In genomic region chr1:2235300-2235998, GRCh38 we compare ENCODE assay signal across 11 cellular contexts. TPM values are rescaled to one million over a fixed set of nuclear protein-coding genes. Genes with fewer than 3 reads are reported as not detected.
DNase-seq lines count a peak whose midpoint lies in the region; ATAC-seq and TF ChIP-seq lines count a peak whose summit lies in the region.
"Had no signal": no experiment of that assay in that cellular context is flagged by ENCODE, and none has a peak within 500 bp of the region (broad histone marks: within the 10 kb centered on the region; RNA-seq: fewer than 3 reads in every experiment).

No MANE protein-coding gene starts in this region.

- H3K4me1 Mint-ChIP-seq in dendritic cell treated with granulocyte-macrophage colony-stimulating factor and Interleukin-4, amounts not matched to agents 40 ng/mL and 50 ng/mL, for 4 days (ENCODE audit: low read depth) = peaks cover 98% of the 10 kb centered on the region
- peaks cover 73% of the 10 kb centered on the region for H3K4me1 Mint-ChIP-seq in neural progenitor cell

- no peak overlapping the region for H3K4ac ChIP-seq in neuronal stem cell (ENCODE audit: low read length)

- TF ChIP-seq CTCF in neural progenitor cell (IDR thresholded peaks at IDR 0.05) = no peak

- H3K9ac ChIP-seq in neural progenitor cell = no peak overlapping the region
- H3K9ac ChIP-seq in neuronal stem cell (ENCODE audit: low read depth, low read length, poor library complexity) = no peak overlapping the region

- H2AFZ ChIP-seq in neural progenitor cell (replicated peaks) (no peak overlapping the region), neuronal stem cell (ENCODE audit: low read length) (no peak overlapping the region)

- peaks cover 92% of the 10 kb centered on the region for H3K36me3 Mint-ChIP-seq in dendritic cell treated with granulocyte-macrophage colony-stimulating factor and Interleukin-4, amounts not matched to agents 40 ng/mL and 50 ng/mL, for 4 days (ENCODE audit: low read depth)
- H3K36me3 Mint-ChIP-seq in neural progenitor cell = peaks cover 10% of the 10 kb centered on the region

- no peak overlapping the region for H2BK5ac ChIP-seq in neuronal stem cell (ENCODE audit: low read length)

- ATAC-seq in Right ventricle myocardium superior (ENCODE audit: poor library complexity) (no peak), HG02970 (IDR thresholded peaks at IDR 0.05; ENCODE audit: low FRiP score, unreplicated experiment) (no peak), HG03175 (IDR thresholded peaks at IDR 0.05; ENCODE audit: unreplicated experiment) (no peak)

- H4K8ac ChIP-seq in neuronal stem cell (ENCODE audit: low read depth, low read length) = no peak overlapping the region

- H2BK120ac ChIP-seq in neuronal stem cell (ENCODE audit: low read depth, low read length) = no peak overlapping the region

- H3K27me3 Mint-ChIP-seq in dendritic cell treated with granulocyte-macrophage colony-stimulating factor and Interleukin-4, amounts not matched to agents 40 ng/mL and 50 ng/mL, for 4 days = peaks cover 2% of the 10 kb centered on the region
- no peaks in the 10 kb centered on the region for H3K27me3 Mint-ChIP-seq in neural progenitor cell (ENCODE audit: insufficient read depth, low read depth)

- H2AK5ac ChIP-seq in neuronal stem cell (ENCODE audit: low read depth, low read length) = no peak overlapping the region

- peaks cover 12% of the 10 kb centered on the region for H3F3A ChIP-seq in neural progenitor cell (ENCODE audit: low read depth)

- H3K27me3 ChIP-seq in neural progenitor cell = no peaks in the 10 kb centered on the region
- H3K27me3 ChIP-seq in neuronal stem cell (ENCODE audit: control insufficient read depth in 3 of 3, insufficient read depth in 3 of 3, low read depth in 1 of 3, low read length in 3 of 3) = no peaks in the 10 kb centered on the region

- H3K4me3 Mint-ChIP-seq in dendritic cell treated with granulocyte-macrophage colony-stimulating factor and Interleukin-4, amounts not matched to agents 40 ng/mL and 50 ng/mL, for 4 days = peak overlapping the region; percentile 52
- peak overlapping the region; percentile 49 for H3K4me3 Mint-ChIP-seq in neural progenitor cell

- WGBS in neuronal stem cell (ENCODE audit: extremely low coverage in 2 of 2, insufficient read length in 2 of 2, insufficient replicate concordance in 1 of 2), 2 donors = no CpG with 5 or more reads among the region's 22 CpGs

- no peak overlapping the region for H3K14ac ChIP-seq in neuronal stem cell (ENCODE audit: low read length)

- no peak overlapping the region for H2BK12ac ChIP-seq in neuronal stem cell (ENCODE audit: low read length)

- H3K27ac ChIP-seq in neural progenitor cell = no peak overlapping the region
- H3K27ac ChIP-seq in neuronal stem cell (replicated peaks; ENCODE audit: low read length) = no peak overlapping the region
- H3K27ac ChIP-seq: C4-2B had no signal

- H3K79me1 ChIP-seq in neuronal stem cell (ENCODE audit: low read depth, low read length) = peaks cover 44% of the 10 kb centered on the region

- H3K4me2 ChIP-seq in neural progenitor cell (no peak overlapping the region), neuronal stem cell (ENCODE audit: insufficient read depth, low read length, poor library complexity, severe bottlenecking) (no peak overlapping the region)

- no peak overlapping the region for H2BK15ac ChIP-seq in neuronal stem cell (ENCODE audit: low read length)

- DNase-seq in Right ventricle myocardium superior = peak; percentile 46
- no peak for DNase-seq in cardiac septum (ENCODE audit: low spot score)
- DNase-seq in neural progenitor cell (ENCODE audit: low spot score) = no peak
- DNase-seq in neuronal stem cell (ENCODE audit: low spot score) = no peak
- DNase-seq in NCI-H2171 (lab: John Stamatoyannopoulos, UW) = no peak
- DNase-seq: NCI-H510A treated with DMSO at 0.1 percent for 48 hours, small intestine had no signal

- no peaks in the 10 kb centered on the region for H3K9me3 Mint-ChIP-seq in dendritic cell treated with granulocyte-macrophage colony-stimulating factor and Interleukin-4, amounts not matched to agents 40 ng/mL and 50 ng/mL, for 4 days
- no peaks in the 10 kb centered on the region for H3K9me3 Mint-ChIP-seq in neural progenitor cell

- H3K4me3 ChIP-seq in neural progenitor cell (no peak overlapping the region), neuronal stem cell (ENCODE audit: low read length in 2 of 2) (no peak overlapping the region)

- peaks cover 100% of the 10 kb centered on the region for H4K20me1 ChIP-seq in neural progenitor cell (ENCODE audit: low read depth)

- no peak overlapping the region for H3K23ac ChIP-seq in neuronal stem cell (ENCODE audit: low read depth, low read length, poor library complexity)

- H3K4me1 ChIP-seq in neural progenitor cell (peaks cover 41% of the 10 kb centered on the region), neuronal stem cell (ENCODE audit: control insufficient read depth in 2 of 2, insufficient read depth in 1 of 2, low read depth in 1 of 2, low read length in 2 of 2) (peaks cover 35 to 36% of the 10 kb centered on the region in 2 donors)

- intact Hi-C loops in Right ventricle myocardium superior (cut with DNase I) (no loop called here), cardiac septum (cut with DNase I) (no loop called here)
- intact Hi-C loops in dendritic cell treated with granulocyte-macrophage colony-stimulating factor and Interleukin-4, amounts not matched to agents 40 ng/mL and 50 ng/mL, for 4 days (cut with micrococcal nuclease) = no loop called here

- no peak overlapping the region for H3K18ac ChIP-seq in neuronal stem cell (ENCODE audit: low read length)

- H3K9me3 ChIP-seq in neural progenitor cell (ENCODE audit: low read depth) (no peaks in the 10 kb centered on the region), neuronal stem cell (replicated peaks in 1 of 2; ENCODE audit: control insufficient read depth in 2 of 2, insufficient read depth in 1 of 2, low read depth in 1 of 2, low read length in 2 of 2) (no peaks in the 10 kb centered on the region)

- H4K91ac ChIP-seq in neuronal stem cell (ENCODE audit: low read depth, low read length, poor library complexity) = no peak overlapping the region

- H3K27ac Mint-ChIP-seq in dendritic cell treated with granulocyte-macrophage colony-stimulating factor and Interleukin-4, amounts not matched to agents 40 ng/mL and 50 ng/mL, for 4 days = peak overlapping the region; percentile 82
- peak overlapping the region; percentile 82 for H3K27ac Mint-ChIP-seq in neural progenitor cell

- H3K79me2 ChIP-seq in neural progenitor cell (ENCODE audit: low read depth) = peaks cover 100% of the 10 kb centered on the region

- no peaks in the 10 kb centered on the region for H3K36me3 ChIP-seq in neural progenitor cell
- H3K36me3 ChIP-seq in neuronal stem cell (replicated peaks in 1 of 2; ENCODE audit: control insufficient read depth in 2 of 2, insufficient read depth in 2 of 2, low read length in 2 of 2) = peaks cover 0 to 61% of the 10 kb centered on the region in 2 donors

RNA-seq across cellular contexts. Expression of gene SKI, which starts 7.3 kb away (rescaled TPM):
- 35.1 TPM for total RNA-seq in Right ventricle myocardium superior
- 39.9 TPM for total RNA-seq in cardiac septum
- 7.4 and 15.7 TPM in 2 replicates for total RNA-seq in neural progenitor cell (ENCODE audit: low replicate concordance)
- polyA plus RNA-seq in neuronal stem cell (2013, experiment 1 of 2) = 37.5 TPM
- polyA plus RNA-seq in neuronal stem cell (2013, experiment 2 of 2) = 41.3 TPM

RNA-seq across cellular contexts. Expression of gene FAAP20, which starts 40.9 kb away (rescaled TPM):
- total RNA-seq in Right ventricle myocardium superior (38.7 TPM), cardiac septum (40.5 TPM), neural progenitor cell (ENCODE audit: low replicate concordance) (11.3 and 68.2 TPM in 2 replicates)
- 108 TPM for polyA plus RNA-seq in neuronal stem cell (2013, experiment 1 of 2)
- polyA plus RNA-seq in neuronal stem cell (2013, experiment 2 of 2) = 108 TPM
